In the genomic region with DNA sequence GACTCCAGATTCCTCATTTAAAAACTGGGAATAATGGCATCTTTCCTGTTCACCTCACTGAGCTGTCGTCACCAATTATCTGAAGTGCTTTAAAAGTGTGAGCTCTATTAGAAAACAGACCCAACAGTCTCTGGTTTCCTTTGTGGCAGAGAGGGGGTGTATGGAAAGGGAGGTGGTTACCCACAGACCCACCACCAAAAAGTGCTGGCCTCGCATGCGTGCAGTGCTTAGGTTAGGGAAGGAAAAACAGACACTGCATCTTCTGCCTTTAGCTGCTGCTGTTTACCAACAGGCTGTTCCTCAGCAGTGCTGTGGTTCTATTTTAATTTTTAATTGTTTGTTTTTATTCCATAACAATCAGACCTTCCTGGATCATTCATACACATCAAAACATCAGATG, we compare ENCODE assay signal across 19 cellular contexts.
DNase-seq lines count a peak whose midpoint lies in the region; ATAC-seq and TF ChIP-seq lines count a peak whose summit lies in the region.
"Had no signal": no experiment of that assay in that cellular context is flagged by ENCODE, and none has a peak within 500 bp of the region (broad histone marks: within the 10 kb centered on the region; RNA-seq: fewer than 3 reads in every experiment).

No MANE protein-coding gene starts in this region.

- 0 out of 2 replicates have a peak, but pooled peaks cover 4% of the 10 kb centered on the region for H3F3A ChIP-seq in PC-9 (ENCODE audit: insufficient read depth, low read depth)
- H3F3A ChIP-seq in smooth muscle cell (ENCODE audit: low read depth) = no peaks in the 10 kb centered on the region

- peak; percentile 44 for ATAC-seq in activated naive CD8-positive, alpha-beta T cell treated with anti-CD3 and anti-CD28 coated beads, Interleukin-2, amount 50 U/mL, for 24 hours
- ATAC-seq in stimulated activated naive CD8-positive, alpha-beta T cell treated with anti-CD3 and anti-CD28 coated beads, Interleukin-15, amount 100 ng/mL, for 72 hours = peak; percentile 85

- no peak overlapping the region for H3K4me3 ChIP-seq in PC-9
- H3K4me3 ChIP-seq in smooth muscle cell = no peak overlapping the region

- WGBS in smooth muscle cell (ENCODE audit: low lambda C conversion rate) = 86% methylated on average over 3 of the region's 3 CpGs

- no peak overlapping the region for H3K27ac ChIP-seq in PC-9
- no peak overlapping the region for H3K27ac ChIP-seq in smooth muscle cell (ENCODE audit: low read depth)
- H3K27ac ChIP-seq: RWPE1 had no signal

- intact Hi-C loops in activated naive CD4-positive, alpha-beta T cell treated with anti-CD3 and anti-CD28 coated beads for 36 hours (cut with micrococcal nuclease) = loop anchor here (10.0 kb wide), 2 partner anchors 280 to 950 kb away; no protein-coding TSS in a partner anchor
- intact Hi-C loops in PC-9 (cut with micrococcal nuclease; ENCODE audit: unreplicated experiment) = loop anchor here (5.0 kb wide), 1 partner anchor 497 kb away; no protein-coding TSS in a partner anchor

- BruUV-seq in PC-9 (replicated peaks; lab: Mats Ljungman, UMichigan) = no TSS peak

- H3K9me3 ChIP-seq in PC-9 (ENCODE audit: insufficient read depth, low read depth) (no peaks in the 10 kb centered on the region; the same call in 1 of the 2 replicates), smooth muscle cell (replicated peaks; ENCODE audit: low read depth) (no peaks in the 10 kb centered on the region)

- no peaks in the 10 kb centered on the region for H3K9me3 Mint-ChIP-seq in activated naive CD4-positive, alpha-beta T cell treated with anti-CD3 and anti-CD28 coated beads for 36 hours
- no peaks in the 10 kb centered on the region for H3K9me3 Mint-ChIP-seq in activated naive CD8-positive, alpha-beta T cell treated with anti-CD3 and anti-CD28 coated beads, Interleukin-2, amount 50 U/mL, for 24 hours
- H3K9me3 Mint-ChIP-seq in stimulated activated naive CD8-positive, alpha-beta T cell treated with anti-CD3 and anti-CD28 coated beads, Interleukin-15, amount 100 ng/mL, for 72 hours = no peaks in the 10 kb centered on the region
- H3K9me3 Mint-ChIP-seq in glutamatergic neuron (ENCODE audit: unreplicated experiment) = no peaks in the 10 kb centered on the region
- H3K9me3 Mint-ChIP-seq: endodermal cell, nephron progenitor cell had no signal

- POLR2A ChIA-PET in PC-9 (lab: Charles Lee; ENCODE audit: unreplicated experiment) = no interaction called here

- no peaks in the 10 kb centered on the region for H3K27me3 Mint-ChIP-seq in activated naive CD4-positive, alpha-beta T cell treated with anti-CD3 and anti-CD28 coated beads for 36 hours (ENCODE audit: low read depth)
- peaks cover 2% of the 10 kb centered on the region for H3K27me3 Mint-ChIP-seq in activated naive CD8-positive, alpha-beta T cell treated with anti-CD3 and anti-CD28 coated beads, Interleukin-2, amount 50 U/mL, for 24 hours
- peaks cover 14% of the 10 kb centered on the region for H3K27me3 Mint-ChIP-seq in stimulated activated naive CD8-positive, alpha-beta T cell treated with anti-CD3 and anti-CD28 coated beads, Interleukin-15, amount 100 ng/mL, for 72 hours
- H3K27me3 Mint-ChIP-seq in glutamatergic neuron (ENCODE audit: unreplicated experiment) = peaks cover 1% of the 10 kb centered on the region

- no peaks in the 10 kb centered on the region for H3K4me1 Mint-ChIP-seq in activated naive CD4-positive, alpha-beta T cell treated with anti-CD3 and anti-CD28 coated beads for 36 hours (ENCODE audit: low read depth)
- no peaks in the 10 kb centered on the region for H3K4me1 Mint-ChIP-seq in activated naive CD8-positive, alpha-beta T cell treated with anti-CD3 and anti-CD28 coated beads, Interleukin-2, amount 50 U/mL, for 24 hours
- no peaks in the 10 kb centered on the region for H3K4me1 Mint-ChIP-seq in stimulated activated naive CD8-positive, alpha-beta T cell treated with anti-CD3 and anti-CD28 coated beads, Interleukin-15, amount 100 ng/mL, for 72 hours
- peaks cover under 1% of the 10 kb centered on the region for H3K4me1 Mint-ChIP-seq in glutamatergic neuron (ENCODE audit: low read depth, unreplicated experiment)
- H3K4me1 Mint-ChIP-seq: endodermal cell had no signal

- H4K20me1 ChIP-seq in PC-9 (ENCODE audit: insufficient read depth) = no peaks in the 10 kb centered on the region
- H4K20me1 ChIP-seq in smooth muscle cell (ENCODE audit: low read depth) = no peaks in the 10 kb centered on the region

- H3K4me2 ChIP-seq in PC-9 = no peak overlapping the region
- H3K4me2 ChIP-seq in smooth muscle cell = no peak overlapping the region

- H2AFZ ChIP-seq in PC-9 (no peak overlapping the region), smooth muscle cell (ENCODE audit: low read depth) (no peak overlapping the region)

- no peak overlapping the region for H3K4me3 Mint-ChIP-seq in activated naive CD4-positive, alpha-beta T cell treated with anti-CD3 and anti-CD28 coated beads for 36 hours
- H3K4me3 Mint-ChIP-seq in activated naive CD8-positive, alpha-beta T cell treated with anti-CD3 and anti-CD28 coated beads, Interleukin-2, amount 50 U/mL, for 24 hours = no peak overlapping the region
- no peak overlapping the region for H3K4me3 Mint-ChIP-seq in stimulated activated naive CD8-positive, alpha-beta T cell treated with anti-CD3 and anti-CD28 coated beads, Interleukin-15, amount 100 ng/mL, for 72 hours
- no peak overlapping the region for H3K4me3 Mint-ChIP-seq in glutamatergic neuron (ENCODE audit: unreplicated experiment)
- H3K4me3 Mint-ChIP-seq: endodermal cell, nephron progenitor cell had no signal

- no peak overlapping the region for H3K9ac ChIP-seq in smooth muscle cell (ENCODE audit: low read depth)

- TF ChIP-seq CTCF in PC-9 (conservative IDR thresholded peaks at IDR 0.05) (no peak), smooth muscle cell (IDR thresholded peaks at IDR 0.05; ENCODE audit: borderline replicate concordance, insufficient read depth, poor library complexity, severe bottlenecking) (no peak), glutamatergic neuron (IDR thresholded peaks at IDR 0.05; ENCODE audit: partially characterized antibody, unreplicated experiment) (no peak)

- H3K9me2 ChIP-seq in PC-9 (ENCODE audit: insufficient read depth) = no peaks in the 10 kb centered on the region

- no peaks in the 10 kb centered on the region for H3K36me3 ChIP-seq in PC-9 (ENCODE audit: low read depth)
- H3K36me3 ChIP-seq in smooth muscle cell (ENCODE audit: low read depth) = no peaks in the 10 kb centered on the region

- H3K27ac Mint-ChIP-seq in activated naive CD4-positive, alpha-beta T cell treated with anti-CD3 and anti-CD28 coated beads for 36 hours = no peak overlapping the region
- no peak overlapping the region for H3K27ac Mint-ChIP-seq in activated naive CD8-positive, alpha-beta T cell treated with anti-CD3 and anti-CD28 coated beads, Interleukin-2, amount 50 U/mL, for 24 hours
- no peak overlapping the region for H3K27ac Mint-ChIP-seq in stimulated activated naive CD8-positive, alpha-beta T cell treated with anti-CD3 and anti-CD28 coated beads, Interleukin-15, amount 100 ng/mL, for 72 hours
- no peak overlapping the region for H3K27ac Mint-ChIP-seq in glutamatergic neuron (ENCODE audit: unreplicated experiment)
- H3K27ac Mint-ChIP-seq: endodermal cell, nephron progenitor cell had no signal

- H3K4me1 ChIP-seq in PC-9 (replicated peaks; ENCODE audit: insufficient read depth) = peaks cover 23% of the 10 kb centered on the region
- H3K4me1 ChIP-seq in smooth muscle cell (ENCODE audit: low read depth) = no peaks in the 10 kb centered on the region

- no peaks in the 10 kb centered on the region for H3K36me3 Mint-ChIP-seq in activated naive CD4-positive, alpha-beta T cell treated with anti-CD3 and anti-CD28 coated beads for 36 hours (ENCODE audit: low read depth)
- no peaks in the 10 kb centered on the region for H3K36me3 Mint-ChIP-seq in activated naive CD8-positive, alpha-beta T cell treated with anti-CD3 and anti-CD28 coated beads, Interleukin-2, amount 50 U/mL, for 24 hours (ENCODE audit: low read depth)
- H3K36me3 Mint-ChIP-seq in glutamatergic neuron (ENCODE audit: unreplicated experiment) = no peaks in the 10 kb centered on the region

- DNase-seq in activated naive CD4-positive, alpha-beta T cell treated with anti-CD3 and anti-CD28 coated beads for 36 hours = peak; percentile 21
- DNase-seq in activated naive CD4-positive, alpha-beta T cell treated with anti-CD3 and anti-CD28 coated beads, Interleukin-2, amount 50 U/mL, for 16 hours = no peak
- DNase-seq in activated CD4-positive, alpha-beta T cell treated with anti-CD3 and anti-CD28 coated beads, Interleukin-2, amount 50 U/mL, for 48 hours = peak; percentile 32 to 59
- DNase-seq in activated naive CD8-positive, alpha-beta T cell treated with anti-CD3 and anti-CD28 coated beads, Interleukin-2, amount 50 U/mL, for 24 hours = peak; percentile 41
- DNase-seq in stimulated activated naive CD8-positive, alpha-beta T cell treated with anti-CD3 and anti-CD28 coated beads, Interleukin-15, amount 100 ng/mL, for 72 hours = peak; percentile 66 to 82
- no peak for DNase-seq in PC-9
- DNase-seq in smooth muscle cell (lab: John Stamatoyannopoulos, UW; ENCODE audit: unreplicated experiment) = no peak
- DNase-seq in glutamatergic neuron = no peak
- DNase-seq: aorta, cerebellar nuclear complex, endodermal cell, hippocampal formation, mesendoderm, NCI-H2081, NCI-H69, nephron progenitor cell, small intestine, substantia nigra had no signal

- H3K27me3 ChIP-seq in PC-9 (ENCODE audit: insufficient read depth, low read depth) = no peaks in the 10 kb centered on the region
- no peaks in the 10 kb centered on the region for H3K27me3 ChIP-seq in smooth muscle cell (ENCODE audit: low read depth)

- CTCF ChIA-PET in activated naive CD4-positive, alpha-beta T cell treated with anti-CD3 and anti-CD28 coated beads for 36 hours (lab: Charles Lee) = interaction anchor here (0.6 to 6.5 kb wide), 3 partner anchors 178 to 394 kb away, joined by 3 to 45 read pairs (median 7); no protein-coding TSS in a partner anchor
- CTCF ChIA-PET in PC-9 (lab: Charles Lee) = no interaction called here

- H3K79me2 ChIP-seq in PC-9 (ENCODE audit: low read depth) = no peaks in the 10 kb centered on the region
- H3K79me2 ChIP-seq in smooth muscle cell (ENCODE audit: low read depth) = no peaks in the 10 kb centered on the region

Comparison
In these comparisons a context has a peak if more than half of its experiments do, and no peak if none do; other contexts are left out.
1. DNase-seq: peak in activated naive CD4-positive, alpha-beta T cell treated with anti-CD3 and anti-CD28 coated beads for 36 hours (single experiment), activated CD4-positive, alpha-beta T cell treated with anti-CD3 and anti-CD28 coated beads, Interleukin-2, amount 50 U/mL, for 48 hours (2 of 2), activated naive CD8-positive, alpha-beta T cell treated with anti-CD3 and anti-CD28 coated beads, Interleukin-2, amount 50 U/mL, for 24 hours (single experiment) and stimulated activated naive CD8-positive, alpha-beta T cell treated with anti-CD3 and anti-CD28 coated beads, Interleukin-15, amount 100 ng/mL, for 72 hours (2 of 2); none in activated naive CD4-positive, alpha-beta T cell treated with anti-CD3 and anti-CD28 coated beads, Interleukin-2, amount 50 U/mL, for 16 hours (single experiment), PC-9 (0 of 2), smooth muscle cell (single experiment) and glutamatergic neuron (single experiment).